1 cellular context compared by ENCODE assay signal in genomic region chr7:106659963-106660861, GRCh38.
TF ChIP-seq lines count a peak whose summit lies in the region.

No MANE protein-coding gene starts in this region.

TF ChIP-seq in K562, 482 proteins besides CTCF, POLR2A, EP300 and RAD21 (continued from another document and continues in another):
- TF ChIP-seq, protein P1, sequence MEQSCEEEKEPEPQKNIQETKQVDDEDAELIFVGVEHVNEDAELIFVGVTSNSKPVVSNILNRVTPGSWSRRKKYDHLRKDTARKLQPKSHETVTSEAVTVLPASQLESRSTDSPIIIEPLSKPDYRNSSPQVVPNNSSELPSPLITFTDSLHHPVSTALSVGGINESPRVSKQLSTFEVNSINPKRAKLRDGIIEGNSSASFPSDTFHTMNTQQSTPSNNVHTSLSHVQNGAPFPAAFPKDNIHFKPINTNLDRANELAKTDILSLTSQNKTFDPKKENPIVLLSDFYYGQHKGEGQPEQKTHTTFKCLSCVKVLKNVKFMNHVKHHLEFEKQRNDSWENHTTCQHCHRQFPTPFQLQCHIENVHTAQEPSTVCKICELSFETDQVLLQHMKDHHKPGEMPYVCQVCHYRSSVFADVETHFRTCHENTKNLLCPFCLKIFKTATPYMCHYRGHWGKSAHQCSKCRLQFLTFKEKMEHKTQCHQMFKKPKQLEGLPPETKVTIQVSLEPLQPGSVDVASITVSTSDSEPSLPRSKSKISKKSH (CRISPR knock-in tag; IDR thresholded peaks at IDR 0.05), result peak; percentile 24; the same call in 1 of the 2 replicates
- TF ChIP-seq PRPF4 (IDR thresholded peaks at IDR 0.05; ENCODE audit: insufficient read depth, low read depth, low read length, poor library complexity, severe bottlenecking) (peak; percentile 83), BCL6 (CRISPR knock-in tag; IDR thresholded peaks at IDR 0.05) (peak; percentile 66), DLX4 (CRISPR knock-in tag; IDR thresholded peaks at IDR 0.05) (no peak), YBX1 (IDR thresholded peaks at IDR 0.05) (no peak), ZSCAN32 (CRISPR knock-in tag; IDR thresholded peaks at IDR 0.05) (peak; percentile 47; the same call in 1 of the 2 replicates), CBX8 (IDR thresholded peaks at IDR 0.05; ENCODE audit: borderline replicate concordance, extremely low read depth, low read depth, low read length, poor library complexity, severe bottlenecking) (no peak), ATF3 (IDR thresholded peaks at IDR 0.05) (0 out of 2 replicates have a peak, but pooled peaks have one; percentile 7), ATF3 (CRISPR knock-in tag; conservative IDR thresholded peaks at IDR 0.05) (peak; percentile 87), XRCC4 (IDR thresholded peaks at IDR 0.05; ENCODE audit: extremely low read depth, insufficient read depth, insufficient read length) (no peak), NKRF (IDR thresholded peaks at IDR 0.05; ENCODE audit: borderline replicate concordance) (0 out of 2 replicates have a peak, but pooled peaks have one; percentile 5), CHD4 (IDR thresholded peaks at IDR 0.05; ENCODE audit: insufficient read depth, insufficient replicate concordance, low read depth, low read length, poor library complexity, severe bottlenecking) (peak; percentile 92), SP2 (IDR thresholded peaks at IDR 0.05; ENCODE audit: extremely low read depth, low read depth, low read length, poor library complexity, severe bottlenecking) (no peak), NR2F6 (CRISPR knock-in tag; IDR thresholded peaks at IDR 0.05) (no peak), MEF2A (IDR thresholded peaks at IDR 0.05; ENCODE audit: control insufficient read depth, low read depth, low read length) (no peak), HOXB6 (CRISPR knock-in tag; IDR thresholded peaks at IDR 0.05; ENCODE audit: borderline replicate concordance) (peak; percentile 74; the same call in 1 of the 2 replicates), ZNF121 (CRISPR knock-in tag; conservative IDR thresholded peaks at IDR 0.05) (peak; percentile 82), KLF1 (tag; IDR thresholded peaks at IDR 0.05) (peak; percentile 85), RBM22 (IDR thresholded peaks at IDR 0.05; ENCODE audit: low read depth, low read length, poor library complexity, severe bottlenecking) (peak; percentile 87), NFRKB (IDR thresholded peaks at IDR 0.05; ENCODE audit: low read depth) (no peak), ATF2 (CRISPR knock-in tag; IDR thresholded peaks at IDR 0.05) (no peak), TARDBP (IDR thresholded peaks at IDR 0.05) (peak; percentile 97), LEF1 (IDR thresholded peaks at IDR 0.05) (no peak), PYGO2 (tag; IDR thresholded peaks at IDR 0.05) (no peak), ZHX1 (conservative IDR thresholded peaks at IDR 0.05; ENCODE audit: low read length) (0 out of 2 replicates have a peak, but pooled peaks have one; percentile 11), U2AF1 (optimal IDR thresholded peaks at IDR 0.05; ENCODE audit: low read depth, low read length) (peak; percentile 85), POLR2AphosphoS2 (IDR thresholded peaks at IDR 0.05; ENCODE audit: low read length) (no peak; the same call in 1 of the 2 replicates), ZBTB17 (CRISPR knock-in tag; IDR thresholded peaks at IDR 0.05) (peak; percentile 79; the same call in 1 of the 2 replicates), RUNX1 (IDR thresholded peaks at IDR 0.05; ENCODE audit: low read depth) (no peak), SMAD3 (CRISPR knock-in tag; conservative IDR thresholded peaks at IDR 0.05) (peak; percentile 87), ZNF124 (CRISPR knock-in tag; IDR thresholded peaks at IDR 0.05) (no peak), HMBOX1 (IDR thresholded peaks at IDR 0.05) (no peak; the same call in 1 of the 2 replicates), ZFPM2 (CRISPR knock-in tag; IDR thresholded peaks at IDR 0.05) (peak; percentile 78)
- TF ChIP-seq, protein P2, sequence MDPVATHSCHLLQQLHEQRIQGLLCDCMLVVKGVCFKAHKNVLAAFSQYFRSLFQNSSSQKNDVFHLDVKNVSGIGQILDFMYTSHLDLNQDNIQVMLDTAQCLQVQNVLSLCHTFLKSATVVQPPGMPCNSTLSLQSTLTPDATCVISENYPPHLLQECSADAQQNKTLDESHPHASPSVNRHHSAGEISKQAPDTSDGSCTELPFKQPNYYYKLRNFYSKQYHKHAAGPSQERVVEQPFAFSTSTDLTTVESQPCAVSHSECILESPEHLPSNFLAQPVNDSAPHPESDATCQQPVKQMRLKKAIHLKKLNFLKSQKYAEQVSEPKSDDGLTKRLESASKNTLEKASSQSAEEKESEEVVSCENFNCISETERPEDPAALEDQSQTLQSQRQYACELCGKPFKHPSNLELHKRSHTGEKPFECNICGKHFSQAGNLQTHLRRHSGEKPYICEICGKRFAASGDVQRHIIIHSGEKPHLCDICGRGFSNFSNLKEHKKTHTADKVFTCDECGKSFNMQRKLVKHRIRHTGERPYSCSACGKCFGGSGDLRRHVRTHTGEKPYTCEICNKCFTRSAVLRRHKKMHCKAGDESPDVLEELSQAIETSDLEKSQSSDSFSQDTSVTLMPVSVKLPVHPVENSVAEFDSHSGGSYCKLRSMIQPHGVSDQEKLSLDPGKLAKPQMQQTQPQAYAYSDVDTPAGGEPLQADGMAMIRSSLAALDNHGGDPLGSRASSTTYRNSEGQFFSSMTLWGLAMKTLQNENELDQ (CRISPR knock-in tag; IDR thresholded peaks at IDR 0.05; ENCODE audit: borderline replicate concordance), result peak; percentile 72; the same call in 1 of the 2 replicates
- TF ChIP-seq, protein P3, sequence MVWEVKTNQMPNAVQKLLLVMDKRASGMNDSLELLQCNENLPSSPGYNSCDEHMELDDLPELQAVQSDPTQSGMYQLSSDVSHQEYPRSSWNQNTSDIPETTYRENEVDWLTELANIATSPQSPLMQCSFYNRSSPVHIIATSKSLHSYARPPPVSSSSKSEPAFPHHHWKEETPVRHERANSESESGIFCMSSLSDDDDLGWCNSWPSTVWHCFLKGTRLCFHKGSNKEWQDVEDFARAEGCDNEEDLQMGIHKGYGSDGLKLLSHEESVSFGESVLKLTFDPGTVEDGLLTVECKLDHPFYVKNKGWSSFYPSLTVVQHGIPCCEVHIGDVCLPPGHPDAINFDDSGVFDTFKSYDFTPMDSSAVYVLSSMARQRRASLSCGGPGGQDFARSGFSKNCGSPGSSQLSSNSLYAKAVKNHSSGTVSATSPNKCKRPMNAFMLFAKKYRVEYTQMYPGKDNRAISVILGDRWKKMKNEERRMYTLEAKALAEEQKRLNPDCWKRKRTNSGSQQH (CRISPR knock-in tag; IDR thresholded peaks at IDR 0.05), result no peak; the same call in 1 of the 2 replicates
- TF ChIP-seq, protein P4, sequence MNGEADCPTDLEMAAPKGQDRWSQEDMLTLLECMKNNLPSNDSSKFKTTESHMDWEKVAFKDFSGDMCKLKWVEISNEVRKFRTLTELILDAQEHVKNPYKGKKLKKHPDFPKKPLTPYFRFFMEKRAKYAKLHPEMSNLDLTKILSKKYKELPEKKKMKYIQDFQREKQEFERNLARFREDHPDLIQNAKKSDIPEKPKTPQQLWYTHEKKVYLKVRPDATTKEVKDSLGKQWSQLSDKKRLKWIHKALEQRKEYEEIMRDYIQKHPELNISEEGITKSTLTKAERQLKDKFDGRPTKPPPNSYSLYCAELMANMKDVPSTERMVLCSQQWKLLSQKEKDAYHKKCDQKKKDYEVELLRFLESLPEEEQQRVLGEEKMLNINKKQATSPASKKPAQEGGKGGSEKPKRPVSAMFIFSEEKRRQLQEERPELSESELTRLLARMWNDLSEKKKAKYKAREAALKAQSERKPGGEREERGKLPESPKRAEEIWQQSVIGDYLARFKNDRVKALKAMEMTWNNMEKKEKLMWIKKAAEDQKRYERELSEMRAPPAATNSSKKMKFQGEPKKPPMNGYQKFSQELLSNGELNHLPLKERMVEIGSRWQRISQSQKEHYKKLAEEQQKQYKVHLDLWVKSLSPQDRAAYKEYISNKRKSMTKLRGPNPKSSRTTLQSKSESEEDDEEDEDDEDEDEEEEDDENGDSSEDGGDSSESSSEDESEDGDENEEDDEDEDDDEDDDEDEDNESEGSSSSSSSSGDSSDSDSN (IDR thresholded peaks at IDR 0.05; ENCODE audit: borderline replicate concordance in 1 of 2, low read depth in 2 of 2, low read length in 2 of 2), result peak; percentile 96 to 98
- TF ChIP-seq, protein P5, sequence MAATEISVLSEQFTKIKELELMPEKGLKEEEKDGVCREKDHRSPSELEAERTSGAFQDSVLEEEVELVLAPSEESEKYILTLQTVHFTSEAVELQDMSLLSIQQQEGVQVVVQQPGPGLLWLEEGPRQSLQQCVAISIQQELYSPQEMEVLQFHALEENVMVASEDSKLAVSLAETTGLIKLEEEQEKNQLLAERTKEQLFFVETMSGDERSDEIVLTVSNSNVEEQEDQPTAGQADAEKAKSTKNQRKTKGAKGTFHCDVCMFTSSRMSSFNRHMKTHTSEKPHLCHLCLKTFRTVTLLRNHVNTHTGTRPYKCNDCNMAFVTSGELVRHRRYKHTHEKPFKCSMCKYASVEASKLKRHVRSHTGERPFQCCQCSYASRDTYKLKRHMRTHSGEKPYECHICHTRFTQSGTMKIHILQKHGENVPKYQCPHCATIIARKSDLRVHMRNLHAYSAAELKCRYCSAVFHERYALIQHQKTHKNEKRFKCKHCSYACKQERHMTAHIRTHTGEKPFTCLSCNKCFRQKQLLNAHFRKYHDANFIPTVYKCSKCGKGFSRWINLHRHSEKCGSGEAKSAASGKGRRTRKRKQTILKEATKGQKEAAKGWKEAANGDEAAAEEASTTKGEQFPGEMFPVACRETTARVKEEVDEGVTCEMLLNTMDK (IDR thresholded peaks at IDR 0.05; ENCODE audit: borderline replicate concordance, insufficient read depth, low read depth, low read length, poor library complexity, severe bottlenecking), result peak; percentile 80
- TF ChIP-seq, protein P6, sequence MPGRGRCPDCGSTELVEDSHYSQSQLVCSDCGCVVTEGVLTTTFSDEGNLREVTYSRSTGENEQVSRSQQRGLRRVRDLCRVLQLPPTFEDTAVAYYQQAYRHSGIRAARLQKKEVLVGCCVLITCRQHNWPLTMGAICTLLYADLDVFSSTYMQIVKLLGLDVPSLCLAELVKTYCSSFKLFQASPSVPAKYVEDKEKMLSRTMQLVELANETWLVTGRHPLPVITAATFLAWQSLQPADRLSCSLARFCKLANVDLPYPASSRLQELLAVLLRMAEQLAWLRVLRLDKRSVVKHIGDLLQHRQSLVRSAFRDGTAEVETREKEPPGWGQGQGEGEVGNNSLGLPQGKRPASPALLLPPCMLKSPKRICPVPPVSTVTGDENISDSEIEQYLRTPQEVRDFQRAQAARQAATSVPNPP (IDR thresholded peaks at IDR 0.05; ENCODE audit: borderline replicate concordance, insufficient read depth, insufficient read length), result no peak
